Comparison of ENCODE assay signal across 8 cellular contexts in the genomic region with DNA sequence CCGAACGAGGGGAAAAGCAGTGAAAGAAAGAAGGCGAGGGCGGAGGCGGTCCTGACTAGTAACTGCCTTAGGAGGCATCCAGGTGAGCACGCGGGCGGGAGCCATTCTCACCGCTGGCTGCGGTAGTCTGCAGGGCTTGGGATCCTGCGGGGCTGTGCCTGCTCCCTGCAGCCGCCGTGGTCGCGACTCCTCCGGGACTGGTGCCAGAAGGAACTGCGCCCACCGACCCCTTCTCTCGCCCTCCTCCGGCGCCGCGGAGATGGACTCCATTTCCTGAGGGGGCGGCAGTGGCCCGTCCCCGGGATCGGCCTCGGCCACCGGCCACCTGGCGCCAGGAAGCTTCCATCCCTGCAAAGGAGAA. TPM values are rescaled to one million over a fixed set of nuclear protein-coding genes. Genes with fewer than 3 reads are reported as not detected.
DNase-seq lines count a peak whose midpoint lies in the region; ATAC-seq and TF ChIP-seq lines count a peak whose summit lies in the region.

No MANE protein-coding gene starts in this region.

- H3K4me3 Mint-ChIP-seq in central memory CD8-positive, alpha-beta T cell = peak overlapping the region; percentile 93

- H3K27me3 Mint-ChIP-seq in central memory CD8-positive, alpha-beta T cell = no peaks in the 10 kb centered on the region

- ATAC-seq in HG03565 (IDR thresholded peaks at IDR 0.05; ENCODE audit: unreplicated experiment) = peak; percentile 14
- peak; percentile 36 for ATAC-seq in central memory CD8-positive, alpha-beta T cell (replicated peaks; ENCODE audit: extremely low read depth, poor library complexity, severe bottlenecking)
- peak; percentile 65 for ATAC-seq in left lobe of liver

- H3K4me3 ChIP-seq in WI38 (ENCODE audit: low read depth, low read length) = peak overlapping the region; percentile 96

- peak; percentile 64 for DNase-seq in COLO668 (lab: John Stamatoyannopoulos, UW; ENCODE audit: unreplicated experiment)
- DNase-seq in GM20000 (ENCODE audit: low spot score) = peak; percentile 13
- peak in 1 of 2 donors; percentile 14 for DNase-seq in central memory CD8-positive, alpha-beta T cell (ENCODE audit: low spot score in 2 of 2)
- DNase-seq in left lobe of liver (ENCODE audit: low spot score) = peak; percentile 61
- peak; percentile 35 to 41 for DNase-seq in stimulated activated CD4-positive, alpha-beta T cell treated with anti-CD3 and anti-CD28 coated beads, Interleukin-4, amount 100 ng/mL, for 4 hours
- no peak for DNase-seq in SIG-M5 (lab: John Stamatoyannopoulos, UW)

- peaks cover 14% of the 10 kb centered on the region for H3K36me3 Mint-ChIP-seq in central memory CD8-positive, alpha-beta T cell (ENCODE audit: insufficient read depth)

- H3K9me3 Mint-ChIP-seq in central memory CD8-positive, alpha-beta T cell = no peaks in the 10 kb centered on the region

- H3K4me1 Mint-ChIP-seq in central memory CD8-positive, alpha-beta T cell = peaks cover 28% of the 10 kb centered on the region

- peak overlapping the region; percentile 84 for H3K27ac Mint-ChIP-seq in central memory CD8-positive, alpha-beta T cell (ENCODE audit: low read depth)

- TF ChIP-seq CTCF in GM20000 (IDR thresholded peaks at IDR 0.05; ENCODE audit: extremely low read depth, missing control alignments) (no peak), WI38 (IDR thresholded peaks at IDR 0.05; ENCODE audit: low read depth, low read length) (no peak)

RNA-seq across cellular contexts. Expression of a gene that starts 0.5 kb away (rescaled TPM):
- total RNA-seq in left lobe of liver = 5.7 TPM

Comparison
In these comparisons a context has a peak if more than half of its experiments do, and no peak if none do; other contexts are left out.
1. ATAC-seq: peak in every context shown above with its lines; median percentile 65 in left lobe of liver; 36 in central memory CD8-positive, alpha-beta T cell; 14 in HG03565.